Comparison of ENCODE assay signal across 1 cellular context in genomic region chr6:73695619-73696421, GRCh38.
TF ChIP-seq lines count a peak whose summit lies in the region.

Gene CD109, plus strand, starts transcription at chr6:73696203. Its CDS starts 13 bp downstream, at chr6:73696216.

TF ChIP-seq in HEK293, 187 proteins besides CTCF, POLR2A, EP300 and RAD21 (continued from another document):
- TF ChIP-seq ATF2 (tag by site-specific recombination; IDR thresholded peaks at IDR 0.05; ENCODE audit: low read depth) = no peak
- no peak for TF ChIP-seq ZBTB48 (tag by site-specific recombination; IDR thresholded peaks at IDR 0.05)
- TF ChIP-seq INSM2 (tag by site-specific recombination; IDR thresholded peaks at IDR 0.05) = no peak
- TF ChIP-seq ZNF157 (tag by site-specific recombination; IDR thresholded peaks at IDR 0.05) = no peak
- TF ChIP-seq ZSCAN16 (tag by site-specific recombination; IDR thresholded peaks at IDR 0.05) = no peak
- TF ChIP-seq ZNF335 (tag by site-specific recombination; conservative IDR thresholded peaks at IDR 0.05) = peak; percentile 36
- no peak for TF ChIP-seq REPIN1 (tag by site-specific recombination; IDR thresholded peaks at IDR 0.05; ENCODE audit: low read depth)
- no peak for TF ChIP-seq ZNF585B (tag by site-specific recombination; IDR thresholded peaks at IDR 0.05)
- TF ChIP-seq ZNF266 (tag by site-specific recombination; IDR thresholded peaks at IDR 0.05; ENCODE audit: low read depth) = no peak
- no peak for TF ChIP-seq ZNF140 (tag by site-specific recombination; IDR thresholded peaks at IDR 0.05)
- peak; percentile 56 for TF ChIP-seq ZBTB26 (tag by site-specific recombination; optimal IDR thresholded peaks at IDR 0.05)
- no peak for TF ChIP-seq ZSCAN18 (tag by site-specific recombination; IDR thresholded peaks at IDR 0.05)
- no peak for TF ChIP-seq ZBTB44 (tag by site-specific recombination; IDR thresholded peaks at IDR 0.05)
- TF ChIP-seq ZNF354C (tag by site-specific recombination; IDR thresholded peaks at IDR 0.05; ENCODE audit: borderline replicate concordance, low read depth) = no peak
- TF ChIP-seq ZNF341 (tag by site-specific recombination; IDR thresholded peaks at IDR 0.05; ENCODE audit: low read depth) = no peak; the same call in 1 of the 2 replicates
- TF ChIP-seq ZNF670 (tag by site-specific recombination; IDR thresholded peaks at IDR 0.05; ENCODE audit: low read depth) = no peak
- TF ChIP-seq REST (tag by site-specific recombination; IDR thresholded peaks at IDR 0.05) = no peak
- TF ChIP-seq SCRT2 (tag by site-specific recombination; IDR thresholded peaks at IDR 0.05) = no peak
- TF ChIP-seq ZNF558 (tag by site-specific recombination; IDR thresholded peaks at IDR 0.05) = no peak
- no peak for TF ChIP-seq ZNF350 (tag by site-specific recombination; IDR thresholded peaks at IDR 0.05)
- no peak for TF ChIP-seq SALL2 (tag by site-specific recombination; IDR thresholded peaks at IDR 0.05; ENCODE audit: borderline replicate concordance)
- no peak for TF ChIP-seq ZNF239 (tag by site-specific recombination; IDR thresholded peaks at IDR 0.05)
- no peak for TF ChIP-seq ZSCAN5A (tag by site-specific recombination; IDR thresholded peaks at IDR 0.05)
- no peak for TF ChIP-seq ZNF639 (tag by site-specific recombination; IDR thresholded peaks at IDR 0.05)
- no peak for TF ChIP-seq SP3 (tag by site-specific recombination; IDR thresholded peaks at IDR 0.05)
- peak; percentile 52 for TF ChIP-seq ZFHX2 (tag by site-specific recombination; conservative IDR thresholded peaks at IDR 0.05)
- no peak for TF ChIP-seq KLF7 (tag by site-specific recombination; IDR thresholded peaks at IDR 0.05; ENCODE audit: borderline replicate concordance)
- TF ChIP-seq ZNF560 (tag by site-specific recombination; IDR thresholded peaks at IDR 0.05; ENCODE audit: borderline replicate concordance) = no peak
- TF ChIP-seq PBX3 (CRISPR knock-in tag; IDR thresholded peaks at IDR 0.05) = peak; percentile 88; the same call in 1 of the 2 replicates
